8 cellular contexts compared by ENCODE assay signal in genomic region chr6:111087106-111087835, GRCh38. TPM values are rescaled to one million over a fixed set of nuclear protein-coding genes. Genes with fewer than 3 reads are reported as not detected.
DNase-seq lines count a peak whose midpoint lies in the region; ATAC-seq and TF ChIP-seq lines count a peak whose summit lies in the region.

A gene with protein sequence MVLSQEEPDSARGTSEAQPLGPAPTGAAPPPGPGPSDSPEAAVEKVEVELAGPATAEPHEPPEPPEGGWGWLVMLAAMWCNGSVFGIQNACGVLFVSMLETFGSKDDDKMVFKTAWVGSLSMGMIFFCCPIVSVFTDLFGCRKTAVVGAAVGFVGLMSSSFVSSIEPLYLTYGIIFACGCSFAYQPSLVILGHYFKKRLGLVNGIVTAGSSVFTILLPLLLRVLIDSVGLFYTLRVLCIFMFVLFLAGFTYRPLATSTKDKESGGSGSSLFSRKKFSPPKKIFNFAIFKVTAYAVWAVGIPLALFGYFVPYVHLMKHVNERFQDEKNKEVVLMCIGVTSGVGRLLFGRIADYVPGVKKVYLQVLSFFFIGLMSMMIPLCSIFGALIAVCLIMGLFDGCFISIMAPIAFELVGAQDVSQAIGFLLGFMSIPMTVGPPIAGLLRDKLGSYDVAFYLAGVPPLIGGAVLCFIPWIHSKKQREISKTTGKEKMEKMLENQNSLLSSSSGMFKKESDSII (plus strand): TSS chr6:111087503. CDS start chr6:111087753, 250 bp downstream.

- H3K4me1 ChIP-seq in ES-I3 (ENCODE audit: insufficient read depth, low read length), result peaks cover 16% of the 10 kb centered on the region
- H3K4me1 ChIP-seq in GM23338 (ENCODE audit: insufficient read depth), result peaks cover 29% of the 10 kb centered on the region
- no peaks in the 10 kb centered on the region for H3K4me1 ChIP-seq in aorta (ENCODE audit: control insufficient read depth in 1 of 2, insufficient read depth in 2 of 2, low read length in 2 of 2)

- no peaks in the 10 kb centered on the region for H3F3A ChIP-seq in GM23338 (replicated peaks; ENCODE audit: low read depth)

- H3K9ac ChIP-seq in ES-I3 (ENCODE audit: low read depth, low read length), result peak within 1 kb of the TSS; percentile 67

- H3K36me3 Mint-ChIP-seq in GM23338 (ENCODE audit: low read depth), result no peaks in the 10 kb centered on the region; the same call in 2 of the 3 replicates
- H3K36me3 Mint-ChIP-seq in activated naive CD4-positive, alpha-beta T cell treated with anti-CD3 and anti-CD28 coated beads, Interleukin-2, amount 50 U/mL, for 24 hours, result no peaks in the 10 kb centered on the region

- H3K27me3 ChIP-seq in GM23338 (ENCODE audit: insufficient read depth) (peaks cover 19% of the 10 kb centered on the region), aorta (ENCODE audit: control insufficient read depth in 1 of 2, insufficient read depth in 2 of 2, low read length in 1 of 2) (no peaks in the 10 kb centered on the region)

- H3K27ac ChIP-seq in GM23338 (ENCODE audit: low read depth) (no peak within 1 kb of the TSS), aorta (ENCODE audit: low read depth in 1 of 2, low read length in 2 of 2) (no peak within 1 kb of the TSS)

- H3K9me3 Mint-ChIP-seq in GM23338, result no peaks in the 10 kb centered on the region
- no peaks in the 10 kb centered on the region for H3K9me3 Mint-ChIP-seq in activated naive CD4-positive, alpha-beta T cell treated with anti-CD3 and anti-CD28 coated beads, Interleukin-2, amount 50 U/mL, for 24 hours

- H3K27ac Mint-ChIP-seq in GM23338, result no peak within 1 kb of the TSS
- peak within 1 kb of the TSS; percentile 91 for H3K27ac Mint-ChIP-seq in activated naive CD4-positive, alpha-beta T cell treated with anti-CD3 and anti-CD28 coated beads, Interleukin-2, amount 50 U/mL, for 24 hours

- WGBS in aorta, 2 donors, result 0% methylated on average over 43 to 86 of the region's 86 CpGs

- H3K79me2 ChIP-seq in GM23338 (replicated peaks; ENCODE audit: insufficient read depth), result peaks cover 15% of the 10 kb centered on the region

- no peaks in the 10 kb centered on the region; the same call in 1 of the 2 replicates for H3K9me2 ChIP-seq in GM23338 (ENCODE audit: insufficient read depth)

- TF ChIP-seq CTCF in GM23338 (conservative IDR thresholded peaks at IDR 0.05; ENCODE audit: low read depth in 2 of 2), result no peak

- peaks cover 41% of the 10 kb centered on the region for H3K4me1 Mint-ChIP-seq in GM23338
- peaks cover 39% of the 10 kb centered on the region for H3K4me1 Mint-ChIP-seq in activated naive CD4-positive, alpha-beta T cell treated with anti-CD3 and anti-CD28 coated beads, Interleukin-2, amount 50 U/mL, for 24 hours

- H3K9me3 ChIP-seq in ES-I3 (ENCODE audit: control insufficient read depth, insufficient read depth, low read length) (no peaks in the 10 kb centered on the region), aorta (ENCODE audit: control insufficient read depth, low read length) (no peaks in the 10 kb centered on the region)

- H4K20me1 ChIP-seq in GM23338 (replicated peaks; ENCODE audit: insufficient read depth), result no peaks in the 10 kb centered on the region

- H3K36me3 ChIP-seq in ES-I3 (ENCODE audit: insufficient read depth, low read length) (no peaks in the 10 kb centered on the region), GM23338 (ENCODE audit: insufficient read depth) (no peaks in the 10 kb centered on the region), aorta (ENCODE audit: control insufficient read depth in 1 of 2, insufficient read depth in 2 of 2, low read length in 1 of 2) (no peaks in the 10 kb centered on the region)

- DNase-seq in GM23338 (ENCODE audit: low spot score) (peak; percentile 89), LHCN-M2 (ENCODE audit: low read depth) (peak; percentile 9), left cardiac atrium (peak; percentile 68), putamen (ENCODE audit: low spot score) (peak; percentile 68), aorta (peak; percentile 84 to 90)

- peak within 1 kb of the TSS; percentile 78 for H3K4me3 ChIP-seq in GM23338
- peak within 1 kb of the TSS; percentile 75 to 91 for H3K4me3 ChIP-seq in aorta (ENCODE audit: low read length in 2 of 2)

- intact Hi-C loops in left cardiac atrium (cut with DNase I) (loop anchor here in 1 of 2 donors (10.0 kb wide), 1 partner anchor 118 kb away; no protein-coding TSS in a partner anchor), aorta (cut with DNase I) (no loop called here)

- peak within 1 kb of the TSS; percentile 86 for H3K4me3 Mint-ChIP-seq in GM23338
- peak within 1 kb of the TSS; percentile 94 for H3K4me3 Mint-ChIP-seq in activated naive CD4-positive, alpha-beta T cell treated with anti-CD3 and anti-CD28 coated beads, Interleukin-2, amount 50 U/mL, for 24 hours

- peak within 1 kb of the TSS; percentile 84; the same call in 1 of the 2 replicates for H2AFZ ChIP-seq in GM23338

- peaks cover 21% of the 10 kb centered on the region for H3K27me3 Mint-ChIP-seq in GM23338 (ENCODE audit: insufficient read depth, low read depth, poor library complexity)
- no peaks in the 10 kb centered on the region for H3K27me3 Mint-ChIP-seq in activated naive CD4-positive, alpha-beta T cell treated with anti-CD3 and anti-CD28 coated beads, Interleukin-2, amount 50 U/mL, for 24 hours

- ATAC-seq in GM23338 (peak; percentile 74), SK-N-SH treated with all-trans-retinoic acid at 6 μM for 48 hours (peak; percentile 85), left cardiac atrium (peak; percentile 93 to 96), aorta (ENCODE audit: low FRiP score) (peak; percentile 84)

- peak within 1 kb of the TSS; percentile 97 for H3K4me2 ChIP-seq in GM23338

TF ChIP-seq in GM23338, 12 proteins besides CTCF, POLR2A, EP300 and RAD21:
- peak; percentile 90 for TF ChIP-seq POLR2AphosphoS5 (IDR thresholded peaks at IDR 0.05; ENCODE audit: low read depth)
- TF ChIP-seq, protein P1, sequence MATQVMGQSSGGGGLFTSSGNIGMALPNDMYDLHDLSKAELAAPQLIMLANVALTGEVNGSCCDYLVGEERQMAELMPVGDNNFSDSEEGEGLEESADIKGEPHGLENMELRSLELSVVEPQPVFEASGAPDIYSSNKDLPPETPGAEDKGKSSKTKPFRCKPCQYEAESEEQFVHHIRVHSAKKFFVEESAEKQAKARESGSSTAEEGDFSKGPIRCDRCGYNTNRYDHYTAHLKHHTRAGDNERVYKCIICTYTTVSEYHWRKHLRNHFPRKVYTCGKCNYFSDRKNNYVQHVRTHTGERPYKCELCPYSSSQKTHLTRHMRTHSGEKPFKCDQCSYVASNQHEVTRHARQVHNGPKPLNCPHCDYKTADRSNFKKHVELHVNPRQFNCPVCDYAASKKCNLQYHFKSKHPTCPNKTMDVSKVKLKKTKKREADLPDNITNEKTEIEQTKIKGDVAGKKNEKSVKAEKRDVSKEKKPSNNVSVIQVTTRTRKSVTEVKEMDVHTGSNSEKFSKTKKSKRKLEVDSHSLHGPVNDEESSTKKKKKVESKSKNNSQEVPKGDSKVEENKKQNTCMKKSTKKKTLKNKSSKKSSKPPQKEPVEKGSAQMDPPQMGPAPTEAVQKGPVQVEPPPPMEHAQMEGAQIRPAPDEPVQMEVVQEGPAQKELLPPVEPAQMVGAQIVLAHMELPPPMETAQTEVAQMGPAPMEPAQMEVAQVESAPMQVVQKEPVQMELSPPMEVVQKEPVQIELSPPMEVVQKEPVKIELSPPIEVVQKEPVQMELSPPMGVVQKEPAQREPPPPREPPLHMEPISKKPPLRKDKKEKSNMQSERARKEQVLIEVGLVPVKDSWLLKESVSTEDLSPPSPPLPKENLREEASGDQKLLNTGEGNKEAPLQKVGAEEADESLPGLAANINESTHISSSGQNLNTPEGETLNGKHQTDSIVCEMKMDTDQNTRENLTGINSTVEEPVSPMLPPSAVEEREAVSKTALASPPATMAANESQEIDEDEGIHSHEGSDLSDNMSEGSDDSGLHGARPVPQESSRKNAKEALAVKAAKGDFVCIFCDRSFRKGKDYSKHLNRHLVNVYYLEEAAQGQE (IDR thresholded peaks at IDR 0.05; ENCODE audit: unreplicated experiment), result no peak
- no peak for TF ChIP-seq NANOG (IDR thresholded peaks at IDR 0.05; ENCODE audit: borderline replicate concordance)

TF ChIP-seq in SK-N-SH treated with all-trans-retinoic acid at 6 μM for 48 hours, 23 proteins besides CTCF, POLR2A, EP300 and RAD21:
- TF ChIP-seq, protein P2, sequence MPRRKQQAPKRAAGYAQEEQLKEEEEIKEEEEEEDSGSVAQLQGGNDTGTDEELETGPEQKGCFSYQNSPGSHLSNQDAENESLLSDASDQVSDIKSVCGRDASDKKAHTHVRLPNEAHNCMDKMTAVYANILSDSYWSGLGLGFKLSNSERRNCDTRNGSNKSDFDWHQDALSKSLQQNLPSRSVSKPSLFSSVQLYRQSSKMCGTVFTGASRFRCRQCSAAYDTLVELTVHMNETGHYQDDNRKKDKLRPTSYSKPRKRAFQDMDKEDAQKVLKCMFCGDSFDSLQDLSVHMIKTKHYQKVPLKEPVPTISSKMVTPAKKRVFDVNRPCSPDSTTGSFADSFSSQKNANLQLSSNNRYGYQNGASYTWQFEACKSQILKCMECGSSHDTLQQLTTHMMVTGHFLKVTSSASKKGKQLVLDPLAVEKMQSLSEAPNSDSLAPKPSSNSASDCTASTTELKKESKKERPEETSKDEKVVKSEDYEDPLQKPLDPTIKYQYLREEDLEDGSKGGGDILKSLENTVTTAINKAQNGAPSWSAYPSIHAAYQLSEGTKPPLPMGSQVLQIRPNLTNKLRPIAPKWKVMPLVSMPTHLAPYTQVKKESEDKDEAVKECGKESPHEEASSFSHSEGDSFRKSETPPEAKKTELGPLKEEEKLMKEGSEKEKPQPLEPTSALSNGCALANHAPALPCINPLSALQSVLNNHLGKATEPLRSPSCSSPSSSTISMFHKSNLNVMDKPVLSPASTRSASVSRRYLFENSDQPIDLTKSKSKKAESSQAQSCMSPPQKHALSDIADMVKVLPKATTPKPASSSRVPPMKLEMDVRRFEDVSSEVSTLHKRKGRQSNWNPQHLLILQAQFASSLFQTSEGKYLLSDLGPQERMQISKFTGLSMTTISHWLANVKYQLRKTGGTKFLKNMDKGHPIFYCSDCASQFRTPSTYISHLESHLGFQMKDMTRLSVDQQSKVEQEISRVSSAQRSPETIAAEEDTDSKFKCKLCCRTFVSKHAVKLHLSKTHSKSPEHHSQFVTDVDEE (CRISPR knock-in tag; IDR thresholded peaks at IDR 0.05), result 0 out of 2 replicates have a peak, but pooled peaks have one; percentile 23
- no peak for TF ChIP-seq ZC3H10 (CRISPR knock-in tag; IDR thresholded peaks at IDR 0.05)
- no peak for TF ChIP-seq GLIS3 (CRISPR knock-in tag; IDR thresholded peaks at IDR 0.05)

RNA-seq across cellular contexts. Expression of the gene that starts here (rescaled TPM):
- 30.9 and 37.6 TPM in 2 replicates for total RNA-seq in GM23338 (2014; rRNA removed; shearing (Covaris generic))
- 10.5 and 12.1 TPM in 2 replicates for polyA plus RNA-seq in GM23338 (2016; fragmentation: Nextera tagmentation; extraction: Ambion mirVana)
- total RNA-seq in LHCN-M2 (2014; rRNA removed), result under 0.01 and 0.63 TPM in 2 replicates
- polyA plus RNA-seq in LHCN-M2 (2012), result not detected
- 1 to 10 TPM; 4.8 to 9.5 TPM for total RNA-seq in left cardiac atrium
- total RNA-seq in aorta, result 10 to 100 TPM; 12.2 to 13.1 TPM
- polyA plus RNA-seq in aorta, result 1 to 10 TPM in 1 of 2 donors, under 1 TPM in 1; 0.05 to 5.8 TPM

Comparison
In these comparisons a context has a peak if more than half of its experiments do, and no peak if none do; other contexts are left out.
1. Peak in DNase-seq in LHCN-M2; RNA of the gene not detected or under 1 TPM.
2. DNase-seq: peak in every context shown above with its lines; median percentile 89 in GM23338; 87 in aorta; 68 in left cardiac atrium; 68 in putamen; 9 in LHCN-M2.